Comparison of ENCODE assay signal across 21 cellular contexts in genomic region chr12:66929121-66929520, GRCh38.
DNase-seq lines count a peak whose midpoint lies in the region; ATAC-seq and TF ChIP-seq lines count a peak whose summit lies in the region.
"Had no signal": no experiment of that assay in that cellular context is flagged by ENCODE, and none has a peak within 500 bp of the region (broad histone marks: within the 10 kb centered on the region; RNA-seq: fewer than 3 reads in every experiment).

No MANE protein-coding gene starts in this region.

- no peaks in the 10 kb centered on the region for H3K27me3 ChIP-seq in Peyer's patch
- no peaks in the 10 kb centered on the region for H3K27me3 ChIP-seq in uterus
- H3K27me3 ChIP-seq: heart left ventricle, stomach, tibial nerve had no signal

- no peak for TF ChIP-seq POLR2A in Peyer's patch (IDR thresholded peaks at IDR 0.05)
- no peak for TF ChIP-seq POLR2A in uterus (IDR thresholded peaks at IDR 0.05)

- peaks cover 0 to 2% of the 10 kb centered on the region in 2 donors for H3K4me1 Mint-ChIP-seq in natural killer cell treated with Interleukin-12 subunit alpha and Interleukin-12 subunit beta and Interleukin-15 and Interleukin-18, amount 100 ng/mL, for 72 hours (ENCODE audit: low read depth in 2 of 2)
- H3K4me1 Mint-ChIP-seq: activated B cell treated with CpG ODN at 0.5 μM for 24 hours had no signal

- H3K4me3 ChIP-seq in Peyer's patch (no peak overlapping the region), uterus (no peak overlapping the region)
- H3K4me3 ChIP-seq: heart left ventricle, stomach, tibial nerve had no signal

- H3K36me3 Mint-ChIP-seq in activated naive CD4-positive, alpha-beta T cell treated with anti-CD3 and anti-CD28 coated beads, Interleukin-2, amount 50 U/mL, for 72 hours: peaks cover 0 to 9% of the 10 kb centered on the region in 2 donors
- no peaks in the 10 kb centered on the region for H3K36me3 Mint-ChIP-seq in natural killer cell treated with Interleukin-12 subunit alpha and Interleukin-12 subunit beta and Interleukin-15 and Interleukin-18, amount 100 ng/mL, for 72 hours

- intact Hi-C loops in uterus (cut with DNase I; ENCODE audit: low total_unique reads): no loop called here

- TF ChIP-seq CTCF in GM13977 (IDR thresholded peaks at IDR 0.05; ENCODE audit: extremely low read depth, insufficient read depth, missing control alignments): no peak
- TF ChIP-seq CTCF in Peyer's patch (IDR thresholded peaks at IDR 0.05): no peak
- no peak for TF ChIP-seq CTCF in uterus (IDR thresholded peaks at IDR 0.05)

- H3K27ac ChIP-seq in Peyer's patch (no peak overlapping the region), uterus (no peak overlapping the region)
- H3K27ac ChIP-seq: epithelial cell of prostate, heart left ventricle, stomach, tibial nerve had no signal

- H3K27ac Mint-ChIP-seq in activated naive CD4-positive, alpha-beta T cell treated with anti-CD3 and anti-CD28 coated beads, Interleukin-2, amount 50 U/mL, for 72 hours: no peak overlapping the region
- no peak overlapping the region for H3K27ac Mint-ChIP-seq in natural killer cell treated with Interleukin-12 subunit alpha and Interleukin-12 subunit beta and Interleukin-15 and Interleukin-18, amount 100 ng/mL, for 72 hours
- H3K27ac Mint-ChIP-seq: activated B cell treated with CpG ODN at 0.5 μM for 24 hours had no signal

- peaks cover 11 to 18% of the 10 kb centered on the region in 2 donors for H3K27me3 Mint-ChIP-seq in natural killer cell treated with Interleukin-12 subunit alpha and Interleukin-12 subunit beta and Interleukin-15 and Interleukin-18, amount 100 ng/mL, for 72 hours

- H3K9me3 ChIP-seq in Peyer's patch (no peaks in the 10 kb centered on the region), uterus (no peaks in the 10 kb centered on the region)
- H3K9me3 ChIP-seq: heart left ventricle, stomach, tibial nerve had no signal

- in situ Hi-C loops in GM13977 (cut with MboI; ENCODE audit: low pct_unique_long_range_greater_than_20kb, low sequenced_read_pairs, unreplicated experiment): no loop called here

- no peaks in the 10 kb centered on the region for H3K4me1 ChIP-seq in Peyer's patch
- H3K4me1 ChIP-seq in uterus: no peaks in the 10 kb centered on the region
- H3K4me1 ChIP-seq: heart left ventricle, stomach, tibial nerve had no signal

- H3K36me3 ChIP-seq in Peyer's patch (no peaks in the 10 kb centered on the region), uterus (no peaks in the 10 kb centered on the region)
- H3K36me3 ChIP-seq: heart left ventricle, stomach, tibial nerve had no signal

- H3K9me3 Mint-ChIP-seq in activated naive CD4-positive, alpha-beta T cell treated with anti-CD3 and anti-CD28 coated beads, Interleukin-2, amount 50 U/mL, for 72 hours: peaks cover 0 to 3% of the 10 kb centered on the region in 2 donors
- no peaks in the 10 kb centered on the region for H3K9me3 Mint-ChIP-seq in natural killer cell treated with Interleukin-12 subunit alpha and Interleukin-12 subunit beta and Interleukin-15 and Interleukin-18, amount 100 ng/mL, for 72 hours
- H3K9me3 Mint-ChIP-seq: activated B cell treated with CpG ODN at 0.5 μM for 24 hours had no signal

- H3K4me3 Mint-ChIP-seq in natural killer cell treated with Interleukin-12 subunit alpha and Interleukin-12 subunit beta and Interleukin-15 and Interleukin-18, amount 100 ng/mL, for 72 hours: no peak overlapping the region
- H3K4me3 Mint-ChIP-seq: activated B cell treated with CpG ODN at 0.5 μM for 24 hours had no signal

- DNase-seq in activated CD4-positive, alpha-beta T cell treated with anti-CD3 and anti-CD28 coated beads for 48 hours: peak; percentile 47
- DNase-seq in activated CD4-positive, alpha-beta T cell treated with anti-CD3 and anti-CD28 coated beads for 1 hour: no peak
- DNase-seq in GM13977 (ENCODE audit: low spot score) (peak; percentile 7), Peyer's patch (no peak), uterus (no peak), mucosa of gallbladder (ENCODE audit: low spot score) (no peak)
- peak in 1 of 2 donors; percentile 32 for DNase-seq in activated naive CD4-positive, alpha-beta T cell treated with anti-CD3 and anti-CD28 coated beads, Interleukin-2, amount 50 U/mL, for 72 hours (ENCODE audit: low spot score in 2 of 2)
- DNase-seq in natural killer cell treated with Interleukin-12 subunit alpha and Interleukin-12 subunit beta and Interleukin-15 and Interleukin-18, amount 100 ng/mL, for 72 hours (ENCODE audit: low spot score): no peak
- DNase-seq: activated B cell treated with CpG ODN at 0.5 μM for 24 hours, DMS79, heart left ventricle, midbrain, MV-4-11, NCI-H2171 treated with DMSO at 0.1 percent for 48 hours, NCI-H526 treated with DMSO at 0.1 percent for 48 hours, stomach had no signal

- ATAC-seq in activated naive CD4-positive, alpha-beta T cell treated with anti-CD3 and anti-CD28 coated beads, Interleukin-2, amount 50 U/mL, for 72 hours: peak; percentile 91 to 96
- peak; percentile 53 to 59 for ATAC-seq in natural killer cell treated with Interleukin-12 subunit alpha and Interleukin-12 subunit beta and Interleukin-15 and Interleukin-18, amount 100 ng/mL, for 72 hours
- ATAC-seq: heart left ventricle, left lobe of liver, sciatic nerve, SK-N-SH treated with all-trans-retinoic acid at 6 μM for 48 hours had no signal

Comparison
In these comparisons a context has a peak if more than half of its experiments do, and no peak if none do; other contexts are left out.
1. DNase-seq: peak in activated CD4-positive, alpha-beta T cell treated with anti-CD3 and anti-CD28 coated beads for 48 hours (single experiment) and GM13977 (single experiment); none in activated CD4-positive, alpha-beta T cell treated with anti-CD3 and anti-CD28 coated beads for 1 hour (single experiment), natural killer cell treated with Interleukin-12 subunit alpha and Interleukin-12 subunit beta and Interleukin-15 and Interleukin-18, amount 100 ng/mL, for 72 hours (single experiment), Peyer's patch (0 of 3), uterus (0 of 2) and mucosa of gallbladder (single experiment).